Comparison of ENCODE assay signal across 8 cellular contexts in the genomic region with DNA sequence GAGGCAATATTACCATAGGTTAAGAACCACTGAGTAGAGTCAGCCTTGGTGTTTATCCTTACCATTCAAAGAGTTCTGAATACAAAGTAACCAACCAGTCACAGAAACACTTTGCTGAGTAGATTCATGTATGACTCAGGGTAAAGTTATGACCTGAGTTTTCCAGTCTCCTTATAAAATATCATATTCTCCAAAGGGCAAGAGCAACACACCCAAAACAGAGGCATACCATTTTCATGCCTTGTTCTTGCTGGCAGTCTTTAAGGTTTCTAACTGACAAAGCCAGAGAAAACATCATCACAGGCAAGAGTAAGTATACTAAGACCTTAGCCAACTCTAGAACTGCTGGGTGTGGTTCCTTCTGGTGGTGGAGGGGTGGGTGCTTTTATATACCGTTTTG. TPM values are rescaled to one million over a fixed set of nuclear protein-coding genes. Genes with fewer than 3 reads are reported as not detected.
DNase-seq lines count a peak whose midpoint lies in the region; ATAC-seq and TF ChIP-seq lines count a peak whose summit lies in the region.

No MANE protein-coding gene starts in this region.

- DNase-seq in right atrium auricular region (ENCODE audit: low spot score) (peak; percentile 32), cardiac septum (ENCODE audit: low spot score) (no peak), glomerular visceral epithelial cell (ENCODE audit: extremely low spot score) (peak; percentile 71), aorta (no peak), NCI-H1930 (lab: John Stamatoyannopoulos, UW) (no peak), NCI-H1694 (lab: John Stamatoyannopoulos, UW) (no peak)
- no peak for DNase-seq in activated T-helper 1 cell treated with anti-CD3 and anti-CD28 coated beads, Interleukin-12 subunit alpha, Interleukin-12 subunit beta, Interleukin-2, Interleukin-4 antibody, amounts not matched to agents 30 ng/mL and 10 ng/mL and 1 ng/mL, durations not matched to agents 14 hours and 24 hours and 36 hours (ENCODE audit: low spot score)
- no peak for DNase-seq in naive thymus-derived CD4-positive, alpha-beta T cell

- intact Hi-C loops in cardiac septum (cut with DNase I) (no loop called here), aorta (cut with DNase I) (no loop called here)
- intact Hi-C loops in activated T-helper 1 cell treated with anti-CD3 and anti-CD28 coated beads, Interleukin-12 subunit alpha, Interleukin-12 subunit beta, Interleukin-2, Interleukin-4 antibody, amounts not matched to agents 30 ng/mL and 10 ng/mL and 1 ng/mL, durations not matched to agents 14 hours and 24 hours and 36 hours (cut with micrococcal nuclease): no loop called here
- intact Hi-C loops in naive thymus-derived CD4-positive, alpha-beta T cell (cut with micrococcal nuclease): no loop called here

- CTCF ChIA-PET in naive thymus-derived CD4-positive, alpha-beta T cell (lab: Charles Lee): interaction anchor here (4.1 kb wide), 1 partner anchor 69 kb away, joined by 25 read pairs; no protein-coding TSS in a partner anchor

- H3K4me3 Mint-ChIP-seq in activated T-helper 1 cell treated with anti-CD3 and anti-CD28 coated beads, Interleukin-12 subunit alpha, Interleukin-12 subunit beta, Interleukin-2, Interleukin-4 antibody, amounts not matched to agents 30 ng/mL and 10 ng/mL and 1 ng/mL, durations not matched to agents 14 hours and 24 hours and 36 hours: peak overlapping the region; percentile 51
- peak overlapping the region in 4 of 10 donors; percentile 6 to 53 (median 18) for H3K4me3 Mint-ChIP-seq in naive thymus-derived CD4-positive, alpha-beta T cell

- H3K36me3 Mint-ChIP-seq in activated T-helper 1 cell treated with anti-CD3 and anti-CD28 coated beads, Interleukin-12 subunit alpha, Interleukin-12 subunit beta, Interleukin-2, Interleukin-4 antibody, amounts not matched to agents 30 ng/mL and 10 ng/mL and 1 ng/mL, durations not matched to agents 14 hours and 24 hours and 36 hours (ENCODE audit: low read depth): peaks cover 16% of the 10 kb centered on the region
- H3K36me3 Mint-ChIP-seq in naive thymus-derived CD4-positive, alpha-beta T cell: peaks cover 0 to 9% (median 0%) of the 10 kb centered on the region in 5 donors

- H3K4me3 ChIP-seq in right atrium auricular region (no peak overlapping the region), aorta (ENCODE audit: low read length in 2 of 2) (no peak overlapping the region)
- H3K4me3 ChIP-seq in naive thymus-derived CD4-positive, alpha-beta T cell (ENCODE audit: low read length): no peak overlapping the region

- TF ChIP-seq CTCF in right atrium auricular region (IDR thresholded peaks at IDR 0.05): no peak

- H3K27ac ChIP-seq in right atrium auricular region: peak overlapping the region in 1 of 2 donors; percentile 9
- peak overlapping the region; percentile 50 to 77 for H3K27ac ChIP-seq in aorta (ENCODE audit: low read depth in 1 of 2, low read length in 2 of 2)
- H3K27ac ChIP-seq in naive thymus-derived CD4-positive, alpha-beta T cell (ENCODE audit: low read depth, low read length): no peak overlapping the region

- H3K9me3 Mint-ChIP-seq in activated T-helper 1 cell treated with anti-CD3 and anti-CD28 coated beads, Interleukin-12 subunit alpha, Interleukin-12 subunit beta, Interleukin-2, Interleukin-4 antibody, amounts not matched to agents 30 ng/mL and 10 ng/mL and 1 ng/mL, durations not matched to agents 14 hours and 24 hours and 36 hours: no peaks in the 10 kb centered on the region
- H3K9me3 Mint-ChIP-seq in naive thymus-derived CD4-positive, alpha-beta T cell: no peaks in the 10 kb centered on the region

- 0% methylated on average over 1 of the region's 1 CpG for WGBS in aorta, 2 donors

- peaks cover 33% of the 10 kb centered on the region for H3K4me1 Mint-ChIP-seq in activated T-helper 1 cell treated with anti-CD3 and anti-CD28 coated beads, Interleukin-12 subunit alpha, Interleukin-12 subunit beta, Interleukin-2, Interleukin-4 antibody, amounts not matched to agents 30 ng/mL and 10 ng/mL and 1 ng/mL, durations not matched to agents 14 hours and 24 hours and 36 hours (ENCODE audit: low read depth)
- H3K4me1 Mint-ChIP-seq in naive thymus-derived CD4-positive, alpha-beta T cell: peaks cover 29 to 59% (median 40%) of the 10 kb centered on the region in 7 donors

- H3K36me3 ChIP-seq in right atrium auricular region (no peaks in the 10 kb centered on the region), aorta (ENCODE audit: control insufficient read depth in 1 of 2, insufficient read depth in 2 of 2, low read length in 1 of 2) (no peaks in the 10 kb centered on the region)
- H3K36me3 ChIP-seq in naive thymus-derived CD4-positive, alpha-beta T cell (ENCODE audit: control insufficient read depth in 2 of 3, insufficient read depth in 3 of 3, low read length in 3 of 3): peaks cover 0 to 7% (median 0%) of the 10 kb centered on the region in 3 experiments

- no peaks in the 10 kb centered on the region for H3K27me3 Mint-ChIP-seq in activated T-helper 1 cell treated with anti-CD3 and anti-CD28 coated beads, Interleukin-12 subunit alpha, Interleukin-12 subunit beta, Interleukin-2, Interleukin-4 antibody, amounts not matched to agents 30 ng/mL and 10 ng/mL and 1 ng/mL, durations not matched to agents 14 hours and 24 hours and 36 hours (ENCODE audit: insufficient read depth)
- no peaks in the 10 kb centered on the region for H3K27me3 Mint-ChIP-seq in naive thymus-derived CD4-positive, alpha-beta T cell

- no peaks in the 10 kb centered on the region for H3K27me3 ChIP-seq in right atrium auricular region
- no peaks in the 10 kb centered on the region for H3K27me3 ChIP-seq in aorta (ENCODE audit: control insufficient read depth in 1 of 2, insufficient read depth in 2 of 2, low read length in 1 of 2)
- H3K27me3 ChIP-seq in naive thymus-derived CD4-positive, alpha-beta T cell (ENCODE audit: control insufficient read depth in 2 of 2, insufficient read depth in 2 of 2, low read length in 2 of 2): no peaks in the 10 kb centered on the region

- POLR2A ChIA-PET in naive thymus-derived CD4-positive, alpha-beta T cell (lab: Charles Lee): no interaction called here

- ATAC-seq in aorta (ENCODE audit: low FRiP score): no peak
- no peak for ATAC-seq in naive thymus-derived CD4-positive, alpha-beta T cell

- no peaks in the 10 kb centered on the region for H3K9me3 ChIP-seq in right atrium auricular region
- no peaks in the 10 kb centered on the region for H3K9me3 ChIP-seq in aorta (ENCODE audit: control insufficient read depth, low read length)
- H3K9me3 ChIP-seq in naive thymus-derived CD4-positive, alpha-beta T cell (ENCODE audit: control insufficient read depth in 2 of 3, low read length in 3 of 3): no peaks in the 10 kb centered on the region

- H3K4me1 ChIP-seq in right atrium auricular region: peaks cover 0 to 57% of the 10 kb centered on the region in 2 donors
- peaks cover 3 to 4% of the 10 kb centered on the region in 2 donors for H3K4me1 ChIP-seq in aorta (ENCODE audit: control insufficient read depth in 1 of 2, insufficient read depth in 2 of 2, low read length in 2 of 2)
- H3K4me1 ChIP-seq in naive thymus-derived CD4-positive, alpha-beta T cell (ENCODE audit: control insufficient read depth in 2 of 2, insufficient read depth in 2 of 2, low read length in 2 of 2): peaks cover 4 to 6% of the 10 kb centered on the region in 2 donors

- peak overlapping the region; percentile 2 for H3K27ac Mint-ChIP-seq in activated T-helper 1 cell treated with anti-CD3 and anti-CD28 coated beads, Interleukin-12 subunit alpha, Interleukin-12 subunit beta, Interleukin-2, Interleukin-4 antibody, amounts not matched to agents 30 ng/mL and 10 ng/mL and 1 ng/mL, durations not matched to agents 14 hours and 24 hours and 36 hours
- no peak overlapping the region for H3K27ac Mint-ChIP-seq in naive thymus-derived CD4-positive, alpha-beta T cell

RNA-seq across cellular contexts. Expression of a gene that starts 3.2 kb away (rescaled TPM):
- total RNA-seq in right atrium auricular region: 10 to 100 TPM; 17.9 to 33.5 TPM
- total RNA-seq in cardiac septum: 15.1 TPM
- total RNA-seq in activated T-helper 1 cell treated with anti-CD3 and anti-CD28 coated beads, Interleukin-12 subunit alpha, Interleukin-12 subunit beta, Interleukin-2, Interleukin-4 antibody, amounts not matched to agents 30 ng/mL and 10 ng/mL and 1 ng/mL, durations not matched to agents 14 hours and 24 hours and 36 hours: 35.6 and 37.0 TPM in 2 replicates
- 100 to 1,000 TPM; 147 to 220 TPM for total RNA-seq in aorta
- polyA plus RNA-seq in aorta: 10 to 100 TPM; 27.5 to 42.4 TPM
- total RNA-seq in naive thymus-derived CD4-positive, alpha-beta T cell: 10 to 100 TPM; 25.3 to 33.3 (median 29.5) TPM
- 10 to 100 TPM; 13.8 to 16.7 TPM for polyA plus RNA-seq in naive thymus-derived CD4-positive, alpha-beta T cell

RNA-seq across cellular contexts. Expression of a gene that starts 13.3 kb away (rescaled TPM):
- total RNA-seq in right atrium auricular region (10 to 100 TPM; 64.4 to 96.3 TPM), cardiac septum (69.6 TPM), aorta (10 to 100 TPM; 72.3 to 89.4 TPM)
- 52.1 and 54.7 TPM in 2 replicates for total RNA-seq in activated T-helper 1 cell treated with anti-CD3 and anti-CD28 coated beads, Interleukin-12 subunit alpha, Interleukin-12 subunit beta, Interleukin-2, Interleukin-4 antibody, amounts not matched to agents 30 ng/mL and 10 ng/mL and 1 ng/mL, durations not matched to agents 14 hours and 24 hours and 36 hours
- 10 to 100 TPM; 42.4 to 80.9 TPM for polyA plus RNA-seq in aorta
- 10 to 100 TPM; 20.8 to 65.7 (median 34.4) TPM for total RNA-seq in naive thymus-derived CD4-positive, alpha-beta T cell
- 10 to 100 TPM; 32.6 to 35.2 TPM for polyA plus RNA-seq in naive thymus-derived CD4-positive, alpha-beta T cell

RNA-seq across cellular contexts. Expression of a gene that starts 53.8 kb away (rescaled TPM):
- total RNA-seq in right atrium auricular region (100 to 1,000 TPM; 111 TPM), cardiac septum (109 TPM), aorta (10 to 100 TPM; 52.5 to 62.6 TPM)
- total RNA-seq in activated T-helper 1 cell treated with anti-CD3 and anti-CD28 coated beads, Interleukin-12 subunit alpha, Interleukin-12 subunit beta, Interleukin-2, Interleukin-4 antibody, amounts not matched to agents 30 ng/mL and 10 ng/mL and 1 ng/mL, durations not matched to agents 14 hours and 24 hours and 36 hours: 2.3 TPM in 2 replicates
- 10 to 100 TPM; 47.2 to 69.5 TPM for polyA plus RNA-seq in aorta
- total RNA-seq in naive thymus-derived CD4-positive, alpha-beta T cell: 10 to 100 TPM in 1 of 5 experiments, 1 to 10 TPM in 3, under 1 TPM in 1; 0.92 to 10.3 (median 2.0) TPM
- 1 to 10 TPM; 1.9 to 4.8 TPM for polyA plus RNA-seq in naive thymus-derived CD4-positive, alpha-beta T cell

Comparison
In these comparisons a context has a peak if more than half of its experiments do, and no peak if none do; other contexts are left out.
1. DNase-seq: peak in right atrium auricular region (single experiment) and glomerular visceral epithelial cell (single experiment); none in cardiac septum (single experiment), activated T-helper 1 cell treated with anti-CD3 and anti-CD28 coated beads, Interleukin-12 subunit alpha, Interleukin-12 subunit beta, Interleukin-2, Interleukin-4 antibody, amounts not matched to agents 30 ng/mL and 10 ng/mL and 1 ng/mL, durations not matched to agents 14 hours and 24 hours and 36 hours (single experiment), aorta (0 of 2), NCI-H1930 (0 of 2), NCI-H1694 (single experiment) and naive thymus-derived CD4-positive, alpha-beta T cell (0 of 9).